23 cellular contexts compared by ENCODE assay signal in the genomic region with DNA sequence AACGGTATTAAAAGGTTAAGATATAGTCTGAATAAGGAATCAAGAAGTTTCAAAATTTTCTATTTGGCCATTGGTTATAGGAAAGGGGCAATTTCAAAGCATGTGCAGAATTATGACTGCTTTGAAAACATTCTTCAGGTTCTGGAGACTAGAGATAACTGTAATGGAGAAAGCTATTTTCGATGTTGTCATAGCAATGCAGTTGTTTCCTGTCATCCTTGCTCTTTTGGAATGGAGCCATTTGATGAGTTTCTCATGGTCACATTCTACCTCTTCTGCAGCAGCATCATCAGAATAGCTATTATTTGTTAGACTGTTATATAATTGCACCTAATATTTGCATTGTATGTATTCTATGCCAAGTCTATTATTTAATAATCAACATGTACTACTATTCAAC.
A peak's percentile ranks its signal among the peaks of the same experiment; 100 is the strongest.
DNase-seq lines count a peak whose midpoint lies in the region; ATAC-seq and TF ChIP-seq lines count a peak whose summit lies in the region.
"Had no signal": no experiment of that assay in that cellular context is flagged by ENCODE, and none has a peak within 500 bp of the region (broad histone marks: within the 10 kb centered on the region; RNA-seq: fewer than 3 reads in every experiment).

No MANE protein-coding gene starts in this region.

- H3K4me1 Mint-ChIP-seq in activated CD4-positive, alpha-beta T cell treated with anti-CD3 and anti-CD28 coated beads, Interleukin-2, amount 10 ng/mL, durations not matched to agents 7 days and 5 days, result no peaks in the 10 kb centered on the region
- H3K4me1 Mint-ChIP-seq: B cell; CD14-positive monocyte; CD4-positive, alpha-beta memory T cell; CD4-positive, CD25-positive, alpha-beta regulatory T cell; CD8-positive, alpha-beta memory T cell had no signal

- peaks cover 8% of the 10 kb centered on the region for H3K4me1 ChIP-seq in BLaER1
- H3K4me1 ChIP-seq: A549 had no signal

- POLR2A ChIA-PET in activated CD4-positive, alpha-beta T cell treated with anti-CD3 and anti-CD28 coated beads, Interleukin-2, amount 10 ng/mL, durations not matched to agents 7 days and 5 days (lab: Charles Lee), result no interaction called here

- H4K20me1 ChIP-seq in BLaER1, result no peaks in the 10 kb centered on the region

- CTCF ChIA-PET in activated CD4-positive, alpha-beta T cell treated with anti-CD3 and anti-CD28 coated beads, Interleukin-2, amount 10 ng/mL, durations not matched to agents 7 days and 5 days (lab: Charles Lee), result no interaction called here

- no peak overlapping the region for H3K27ac Mint-ChIP-seq in activated CD4-positive, alpha-beta T cell treated with anti-CD3 and anti-CD28 coated beads, Interleukin-2, amount 10 ng/mL, durations not matched to agents 7 days and 5 days
- H3K27ac Mint-ChIP-seq: B cell; CD14-positive monocyte; CD4-positive, alpha-beta memory T cell; CD4-positive, CD25-positive, alpha-beta regulatory T cell; CD8-positive, alpha-beta memory T cell had no signal

- no peak overlapping the region for H3K9ac ChIP-seq in BLaER1

- 0 out of 2 replicates have a peak overlapping the region, but pooled peaks have one; percentile 4 for H3K4me2 ChIP-seq in BLaER1
- H3K4me2 ChIP-seq: A549 had no signal

- no peak overlapping the region for H3K4me3 ChIP-seq in BLaER1
- H3K4me3 ChIP-seq in choroid plexus epithelial cell (ENCODE audit: low read depth, low read length), result no peak overlapping the region
- H3K4me3 ChIP-seq: A549 had no signal

- no peaks in the 10 kb centered on the region for H3K9me3 ChIP-seq in BLaER1
- H3K9me3 ChIP-seq: A549 had no signal

- no peak overlapping the region for H3K4me3 Mint-ChIP-seq in activated CD4-positive, alpha-beta T cell treated with anti-CD3 and anti-CD28 coated beads, Interleukin-2, amount 10 ng/mL, durations not matched to agents 7 days and 5 days
- H3K4me3 Mint-ChIP-seq: B cell; CD14-positive monocyte; CD4-positive, alpha-beta memory T cell; CD4-positive, CD25-positive, alpha-beta regulatory T cell; CD8-positive, alpha-beta memory T cell had no signal

- H3K9me3 Mint-ChIP-seq in activated CD4-positive, alpha-beta T cell treated with anti-CD3 and anti-CD28 coated beads, Interleukin-2, amount 10 ng/mL, durations not matched to agents 7 days and 5 days, result no peaks in the 10 kb centered on the region

- DNase-seq in OCI-M1 (lab: John Stamatoyannopoulos, UW), result peak; percentile 18
- DNase-seq in choroid plexus epithelial cell (ENCODE audit: low read depth), result peak; percentile 26
- no peak for DNase-seq in activated CD4-positive, alpha-beta T cell treated with anti-CD3 and anti-CD28 coated beads, Interleukin-2, amount 10 ng/mL, durations not matched to agents 7 days and 5 days
- DNase-seq in NCI-H146 (lab: John Stamatoyannopoulos, UW), result no peak
- DNase-seq: AML-193; C1 segment of cervical spinal cord; CD4-positive, alpha-beta memory T cell; CD4-positive, CD25-positive, alpha-beta regulatory T cell; CD8-positive, alpha-beta memory T cell; COR-L47; DMS 273 treated with DMSO at 0.1 percent for 48 hours; DMS153; DMS53; DMS79; DND-41; EL; GF-D8 had no signal

- no peaks in the 10 kb centered on the region for H3K36me3 Mint-ChIP-seq in activated CD4-positive, alpha-beta T cell treated with anti-CD3 and anti-CD28 coated beads, Interleukin-2, amount 10 ng/mL, durations not matched to agents 7 days and 5 days (ENCODE audit: low read depth)
- H3K36me3 Mint-ChIP-seq: CD14-positive monocyte; CD4-positive, alpha-beta memory T cell; CD4-positive, CD25-positive, alpha-beta regulatory T cell; CD8-positive, alpha-beta memory T cell had no signal

- no peaks in the 10 kb centered on the region for H3K27me3 ChIP-seq in BLaER1

- H3K36me3 ChIP-seq in BLaER1, result no peaks in the 10 kb centered on the region

- TF ChIP-seq CTCF in choroid plexus epithelial cell (conservative IDR thresholded peaks at IDR 0.05; ENCODE audit: low read depth, low read length), result no peak

- no peaks in the 10 kb centered on the region for H3K27me3 Mint-ChIP-seq in activated CD4-positive, alpha-beta T cell treated with anti-CD3 and anti-CD28 coated beads, Interleukin-2, amount 10 ng/mL, durations not matched to agents 7 days and 5 days
- H3K27me3 Mint-ChIP-seq: B cell; CD8-positive, alpha-beta memory T cell had no signal

- H3K27ac ChIP-seq in BLaER1, result no peak overlapping the region
- H3K27ac ChIP-seq: 22Rv1, A549 had no signal

- ATAC-seq in GM21717 (IDR thresholded peaks at IDR 0.05; ENCODE audit: unreplicated experiment), result no peak
- ATAC-seq: A549 had no signal

Comparison
In these comparisons a context has a peak if more than half of its experiments do, and no peak if none do; other contexts are left out.
1. DNase-seq: peak in OCI-M1 (single experiment) and choroid plexus epithelial cell (single experiment); none in activated CD4-positive, alpha-beta T cell treated with anti-CD3 and anti-CD28 coated beads, Interleukin-2, amount 10 ng/mL, durations not matched to agents 7 days and 5 days (single experiment) and NCI-H146 (single experiment).